In the genomic region with DNA sequence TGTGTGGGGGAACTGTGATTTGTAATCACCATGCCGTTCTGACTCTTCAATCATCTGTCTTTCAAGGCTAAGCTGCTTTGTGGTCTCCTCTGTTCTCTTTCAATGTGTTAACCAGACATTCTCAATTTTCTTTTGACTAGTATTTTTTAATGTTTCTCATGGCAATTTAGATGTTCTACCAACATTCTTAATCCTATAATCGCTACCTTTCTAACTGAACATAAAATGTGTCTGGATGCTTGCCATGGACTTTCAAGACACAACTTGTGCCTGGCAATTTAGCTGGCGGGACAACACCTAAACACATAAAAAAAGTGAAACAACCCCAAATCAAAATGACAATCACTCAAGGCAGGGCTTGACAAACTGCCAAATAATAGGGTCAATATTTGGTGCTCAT, we compare ENCODE assay signal across 24 cellular contexts.
"Had no signal": no experiment of that assay in that cellular context is flagged by ENCODE, and none has a peak within 500 bp of the region (broad histone marks: within the 10 kb centered on the region; RNA-seq: fewer than 3 reads in every experiment).

No MANE protein-coding gene starts in this region.

- H3K36me3 Mint-ChIP-seq: activated naive CD8-positive, alpha-beta T cell; brain; WTC11 had no signal

- FAIRE-seq: astrocyte, RCC 7860 had no signal

- H3K27ac Mint-ChIP-seq: activated naive CD4-positive, alpha-beta T cell treated with anti-CD3 and anti-CD28 coated beads for 36 hours; activated naive CD8-positive, alpha-beta T cell; brain; T-helper 17 cell; WTC11 had no signal

- ATAC-seq: activated T-cell treated with anti-CD3 and anti-CD28 coated beads, Interleukin-2, amount 50 U/mL, for 4 hours; PC-3; T-helper 17 cell; WTC11 had no signal

- H3K4me3 ChIP-seq: MG63 had no signal

- H3K4me3 Mint-ChIP-seq: activated naive CD4-positive, alpha-beta T cell treated with anti-CD3 and anti-CD28 coated beads for 36 hours; activated naive CD8-positive, alpha-beta T cell; activated T-cell treated with anti-CD3 and anti-CD28 coated beads, Interleukin-2, amount 50 U/mL, for 4 hours; brain; central memory CD8-positive, alpha-beta T cell; T-helper 17 cell; WTC11 had no signal

- H3K9me3 ChIP-seq: MG63 had no signal

- DNase-seq: activated CD4-positive, alpha-beta T cell treated with anti-CD3 and anti-CD28 coated beads for 48 hours; activated CD4-positive, alpha-beta T cell treated with anti-CD3 and anti-CD28 coated beads, Interleukin-2, amount 50 U/mL, for 48 hours; activated CD4-positive, CD25-positive, alpha-beta regulatory T cell treated with anti-CD3 and anti-CD28 coated beads, Interleukin-2, amount 50 U/mL, for 72 hours; activated CD8-positive, alpha-beta memory T cell treated with anti-CD3 and anti-CD28 coated beads for 24 hours; activated gamma-delta T cell; activated naive CD4-positive, alpha-beta T cell treated with anti-CD3 and anti-CD28 coated beads for 36 hours; activated T-cell treated with anti-CD3 and anti-CD28 coated beads, Interleukin-2, amount 50 U/mL, for 4 hours; amygdala; MG63; MV-4-11; NCI-H146; NCI-H187 treated with DMSO at 0.1 percent for 48 hours; NCI-H2081 treated with DMSO at 0.1 percent for 48 hours; NCI-H526; PC-3; SHP77 treated with DMSO at 0.1 percent for 48 hours; T-helper 17 cell; T-helper 9 cell had no signal

- H3K4me1 Mint-ChIP-seq: central memory CD8-positive, alpha-beta T cell; T-helper 17 cell had no signal

- H3K36me3 ChIP-seq: MG63 had no signal

- H3K9me3 Mint-ChIP-seq: activated naive CD4-positive, alpha-beta T cell treated with anti-CD3 and anti-CD28 coated beads for 36 hours; activated T-cell treated with anti-CD3 and anti-CD28 coated beads, Interleukin-2, amount 50 U/mL, for 4 hours; central memory CD8-positive, alpha-beta T cell had no signal
